ENCODE assay signal across 21 cellular contexts in genomic region chr20:37328149-37328945, GRCh38. TPM values are rescaled to one million over a fixed set of nuclear protein-coding genes. Genes with fewer than 3 reads are reported as not detected.
DNase-seq lines count a peak whose midpoint lies in the region; ATAC-seq and TF ChIP-seq lines count a peak whose summit lies in the region.
"Had no signal": no experiment of that assay in that cellular context is flagged by ENCODE, and none has a peak within 500 bp of the region (broad histone marks: within the 10 kb centered on the region; RNA-seq: fewer than 3 reads in every experiment).

No MANE protein-coding gene starts in this region.

- DNase-seq in RWPE1 (ENCODE audit: low spot score) = no peak
- DNase-seq in left lobe of liver (ENCODE audit: low spot score) = no peak
- DNase-seq in prostate gland (ENCODE audit: low spot score) = no peak
- DNase-seq in HCEC 1CT = no peak
- no peak for DNase-seq in OCI-M2 (lab: John Stamatoyannopoulos, UW; ENCODE audit: unreplicated experiment)
- DNase-seq: activated B cell treated with CpG ODN at 0.5 μM for 24 hours; activated CD8-positive, alpha-beta T cell treated with anti-CD3 and anti-CD28 coated beads, Interleukin-2, amount 10 ng/mL, durations not matched to agents 7 days and 5 days; CD4-positive, alpha-beta memory T cell; DMS53; effector CD8-positive, alpha-beta T cell; MG63; NCI-H187; SJCRH30; T-helper 2 cell had no signal

- no peaks in the 10 kb centered on the region for H3K27me3 ChIP-seq in ACC112 (ENCODE audit: insufficient read depth, low read length)
- H3K27me3 ChIP-seq in prostate gland (replicated peaks; ENCODE audit: insufficient read depth) = no peaks in the 10 kb centered on the region
- H3K27me3 ChIP-seq: MG63, SJCRH30 had no signal

- H3K79me2 ChIP-seq in ACC112 (ENCODE audit: control insufficient read depth, insufficient read depth, low read length, unreplicated experiment) = no peaks in the 10 kb centered on the region
- H3K79me2 ChIP-seq: parathyroid adenoma had no signal

- WGBS in prostate gland = 93% methylated on average over 14 of the region's 14 CpGs

- ATAC-seq in left lobe of liver (peak; percentile 92), HG02870 (IDR thresholded peaks at IDR 0.05; ENCODE audit: unreplicated experiment) (no peak), HG03565 (IDR thresholded peaks at IDR 0.05; ENCODE audit: unreplicated experiment) (no peak)
- ATAC-seq: A549; activated CD8-positive, alpha-beta T cell treated with anti-CD3 and anti-CD28 coated beads, Interleukin-2, amount 10 ng/mL, durations not matched to agents 7 days and 5 days; activated T-helper 17 cell treated with anti-CD3 and anti-CD28 coated beads, Interleukin-2, amount 50 U/mL, for 72 hours; stimulated activated effector memory CD8-positive, alpha-beta T cell treated with anti-CD3 and anti-CD28 coated beads, Interleukin-12 subunit alpha, Interleukin-12 subunit beta, amount 100 ng/mL, for 72 hours had no signal

- peaks cover 11% of the 10 kb centered on the region for H3K4me1 ChIP-seq in ACC112 (ENCODE audit: control insufficient read depth, insufficient read depth, low read length, unreplicated experiment)
- H3K4me1 ChIP-seq in prostate gland (replicated peaks) = no peaks in the 10 kb centered on the region
- H3K4me1 ChIP-seq: parathyroid adenoma had no signal

- intact Hi-C loops in prostate gland (cut with DNase I) = no loop called here

- H2AFZ ChIP-seq in ACC112 (ENCODE audit: low read length, unreplicated experiment) = peak overlapping the region; percentile 87
- H2AFZ ChIP-seq: parathyroid adenoma had no signal

- TF ChIP-seq POLR2A in prostate gland (IDR thresholded peaks at IDR 0.05) = no peak

- POLR2A ChIA-PET in RWPE1 (lab: Yijun Ruan, JAX; ENCODE audit: low non-redundant PET) = no interaction called here

- no peak overlapping the region for H3K27ac ChIP-seq in ACC112 (ENCODE audit: low read depth, low read length)
- H3K27ac ChIP-seq in RWPE1 = peak overlapping the region; percentile 21; the same call in 1 of the 2 replicates
- peak overlapping the region; percentile 55 to 56 for H3K27ac ChIP-seq in prostate gland
- H3K27ac ChIP-seq: parathyroid adenoma, SJCRH30 had no signal

- H3K36me3 ChIP-seq in ACC112 (ENCODE audit: insufficient read depth, low read length) (no peaks in the 10 kb centered on the region), prostate gland (no peaks in the 10 kb centered on the region)
- H3K36me3 ChIP-seq: MG63, SJCRH30 had no signal

- H3K9me3 ChIP-seq in prostate gland = no peaks in the 10 kb centered on the region
- H3K9me3 ChIP-seq: A549, MG63, SJCRH30 had no signal

- H3K4me3 ChIP-seq in ACC112 (ENCODE audit: low read depth, low read length) (peak overlapping the region; percentile 32; the same call in 1 of the 2 replicates), prostate gland (no peak overlapping the region)
- H3K4me3 ChIP-seq: A549, MG63, SJCRH30 had no signal

- TF ChIP-seq CTCF in RWPE1 (conservative IDR thresholded peaks at IDR 0.05; ENCODE audit: low read depth) = no peak
- no peak for TF ChIP-seq CTCF in prostate gland (IDR thresholded peaks at IDR 0.05)

- CTCF ChIA-PET in RWPE1 (lab: Yijun Ruan, JAX) = interaction anchor here (0.7 kb wide), 2 partner anchors 16 to 25 kb away, joined by 4 to 11 read pairs; no protein-coding TSS in a partner anchor

RNA-seq across cellular contexts. Expression of gene SRC, which starts 17.6 kb away (rescaled TPM):
- total RNA-seq in left lobe of liver (9.6 TPM), prostate gland (100 to 1,000 TPM in 1 of 2 donors, 10 to 100 TPM in 1; 61.2 to 149 TPM)

RNA-seq across cellular contexts. Expression of gene MANBAL, which starts 38.9 kb away (rescaled TPM):
- total RNA-seq in left lobe of liver (12.3 TPM), prostate gland (10 to 100 TPM; 28.9 to 39.4 TPM)
